Comparison of ENCODE assay signal across 19 cellular contexts in the genomic region with DNA sequence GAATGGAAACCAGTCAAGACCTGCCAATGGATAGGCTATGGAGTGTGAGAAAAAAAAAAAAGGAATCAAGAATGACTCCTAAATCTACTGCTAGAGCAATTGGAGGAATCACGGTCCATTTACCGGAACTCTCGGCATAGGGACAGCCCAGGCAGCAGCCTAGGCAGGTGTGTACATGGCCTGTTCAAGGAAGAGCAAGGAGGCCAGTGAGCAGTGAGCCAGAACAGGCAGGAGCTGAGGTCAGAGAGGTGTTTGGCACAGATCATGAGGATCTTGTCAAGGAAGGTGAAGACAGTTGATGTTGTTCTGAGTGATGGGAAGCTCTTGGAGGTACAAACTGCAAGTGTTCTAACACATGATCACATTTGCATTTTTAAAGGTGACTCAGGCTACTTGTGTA. TPM values are rescaled to one million over a fixed set of nuclear protein-coding genes. Genes with fewer than 3 reads are reported as not detected.
"Had no signal": no experiment of that assay in that cellular context is flagged by ENCODE, and none has a peak within 500 bp of the region (broad histone marks: within the 10 kb centered on the region; RNA-seq: fewer than 3 reads in every experiment).

No MANE protein-coding gene starts in this region.

- FAIRE-seq: islet of Langerhans, kidney had no signal

- DNase-seq: immature natural killer cell; kidney; left ventricle myocardium inferior; mesendoderm; naive B cell; natural killer cell; nephron progenitor cell; occipital lobe; right lobe of liver; stimulated activated CD4-positive, alpha-beta T cell treated with anti-CD3 and anti-CD28 coated beads, Interleukin-1b, Interleukin-23, amount 100 ng/mL, for 48 hours; stimulated activated CD4-positive, alpha-beta T cell treated with anti-CD3 and anti-CD28 coated beads, Interleukin-2, amount 100 ng/mL, for 48 hours; stimulated activated CD4-positive, alpha-beta T cell treated with anti-CD3 and anti-CD28 coated beads, Interleukin-4, amount 100 ng/mL, for 4 hours; stimulated activated CD8-positive, alpha-beta memory T cell treated with anti-CD3 and anti-CD28 coated beads, Interleukin-4, amount 100 ng/mL, for 48 hours; stimulated activated naive CD4-positive, alpha-beta T cell treated with Interleukin-2 at 50 U/mL for 16 hours; stimulated activated naive CD8-positive, alpha-beta T cell treated with anti-CD3 and anti-CD28 coated beads, Interleukin-15, amount 100 ng/mL, for 72 hours; substantia nigra; uterus had no signal

- ATAC-seq: natural killer cell; right lobe of liver; stimulated activated memory B cell treated with anti-CD40 and anti-IgM and Interleukin-4, amounts not matched to agents 10 μg/mL and 1 μg/mL and 100 μg/mL, for 72 hours; stimulated activated naive CD8-positive, alpha-beta T cell treated with anti-CD3 and anti-CD28 coated beads, Interleukin-15, amount 100 ng/mL, for 72 hours had no signal

RNA-seq across cellular contexts. Expression of gene SERTAD4, which starts 55.5 kb away (rescaled TPM):
- total RNA-seq: natural killer cell, right lobe of liver had no signal
